ENCODE assay signal across 8 cellular contexts in genomic region chr7:144391823-144392255, GRCh38. TPM values are rescaled to one million over a fixed set of nuclear protein-coding genes. Genes with fewer than 3 reads are reported as not detected.
DNase-seq lines count a peak whose midpoint lies in the region; ATAC-seq and TF ChIP-seq lines count a peak whose summit lies in the region.

No MANE protein-coding gene starts in this region.

- H3K4me3 ChIP-seq in astrocyte of the spinal cord (ENCODE audit: low read depth, low read length) (no peak overlapping the region), iPS-15b (ENCODE audit: low read depth, low read length) (no peak overlapping the region), spleen (peak overlapping the region in 1 of 8 donors; percentile 33)

- no peak overlapping the region for H3K27ac ChIP-seq in spleen

- TF ChIP-seq CTCF in astrocyte of the spinal cord (IDR thresholded peaks at IDR 0.05; ENCODE audit: low read depth, low read length) (peak; percentile 55), spleen (IDR thresholded peaks at IDR 0.05 in 8 of 11, conservative IDR thresholded peaks at IDR 0.05 in 3 of 11) (peak; percentile 40 to 89 (median 72))

- intact Hi-C loops in spleen (cut with DNase I; ENCODE audit: low total_unique reads), result no loop called here

- peak; percentile 71 for ATAC-seq in GM18520 (IDR thresholded peaks at IDR 0.05; ENCODE audit: unreplicated experiment)
- peak; percentile 83 for ATAC-seq in HG03097 (IDR thresholded peaks at IDR 0.05; ENCODE audit: low FRiP score, unreplicated experiment)

- TF ChIP-seq POLR2A in spleen (IDR thresholded peaks at IDR 0.05), result no peak

- DNase-seq in COR-L47 (lab: John Stamatoyannopoulos, UW) (peak; percentile 9), NCI-H69 (lab: John Stamatoyannopoulos, UW) (peak; percentile 66), astrocyte of the spinal cord (ENCODE audit: low read depth, low spot score) (peak; percentile 63), spleen (no peak)
- no peak for DNase-seq in stimulated activated CD4-positive, alpha-beta T cell treated with anti-CD3 and anti-CD28 coated beads, Interleukin-2, amount 100 ng/mL, for 48 hours

- WGBS in spleen, 5 donors, result 3 to 10% (median 7%) methylated on average over 8 of the region's 8 CpGs

- in situ Hi-C loops in astrocyte of the spinal cord (cut with HindIII; ENCODE audit: low sequenced_read_pairs), result no loop called here

- H3K9me3 ChIP-seq in iPS-15b (ENCODE audit: control insufficient read depth, insufficient read depth, low read length), result no peaks in the 10 kb centered on the region
- H3K9me3 ChIP-seq in spleen, result no peaks in the 10 kb centered on the region

- peak overlapping the region; percentile 41 for H3K9ac ChIP-seq in iPS-15b (ENCODE audit: low read depth, low read length)

- no peaks in the 10 kb centered on the region for H3K4me1 ChIP-seq in iPS-15b (ENCODE audit: control insufficient read depth, insufficient read depth, low read length)
- peaks cover 0 to 11% (median 6%) of the 10 kb centered on the region in 6 donors for H3K4me1 ChIP-seq in spleen

- H3K27me3 ChIP-seq in iPS-15b (ENCODE audit: control insufficient read depth, insufficient read depth, low read length), result no peaks in the 10 kb centered on the region
- H3K27me3 ChIP-seq in spleen (replicated peaks in 1 of 7), result no peaks in the 10 kb centered on the region

- H3K36me3 ChIP-seq in iPS-15b (ENCODE audit: control insufficient read depth, insufficient read depth, low read length) (no peaks in the 10 kb centered on the region), spleen (no peaks in the 10 kb centered on the region)

RNA-seq across cellular contexts. Expression of gene NOBOX, which starts 11.7 kb away (rescaled TPM):
- total RNA-seq in spleen, result not detected
- not detected for polyA plus RNA-seq in spleen

RNA-seq across cellular contexts. Expression of gene ARHGEF5, which starts 36.6 kb away (rescaled TPM):
- 10 to 100 TPM in 4 of 7 donors, 1 to 10 TPM in 3; 5.3 to 11.3 (median 10.3) TPM for total RNA-seq in spleen
- polyA plus RNA-seq in spleen, result 1 to 10 TPM; 1.2 to 2.3 (median 1.5) TPM

Comparison
In these comparisons a context has a peak if more than half of its experiments do, and no peak if none do; other contexts are left out.
1. DNase-seq: peak in COR-L47 (single experiment), NCI-H69 (single experiment) and astrocyte of the spinal cord (single experiment); none in spleen (single experiment) and stimulated activated CD4-positive, alpha-beta T cell treated with anti-CD3 and anti-CD28 coated beads, Interleukin-2, amount 100 ng/mL, for 48 hours (0 of 2).